14 cellular contexts compared by ENCODE assay signal in the genomic region with DNA sequence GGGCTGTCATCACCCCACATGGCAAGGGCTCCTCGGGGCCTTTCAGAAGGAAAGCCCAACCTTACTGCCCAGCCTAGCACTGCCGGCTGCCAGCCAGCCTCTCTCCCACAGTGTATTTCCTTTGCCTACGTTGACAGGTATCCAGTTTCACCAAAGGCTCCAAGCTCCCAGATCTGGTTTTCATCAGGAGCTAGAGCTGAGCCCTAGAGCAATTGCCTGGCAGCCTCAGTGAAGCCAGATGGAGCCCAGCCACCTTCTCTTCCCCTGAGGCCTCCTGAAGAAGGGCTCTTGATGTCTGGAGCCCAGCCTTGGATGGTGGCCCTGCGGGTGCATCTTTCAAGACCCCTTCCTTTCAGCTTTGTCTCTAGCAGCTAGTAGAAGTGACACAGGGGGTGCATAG. TPM values are rescaled to one million over a fixed set of nuclear protein-coding genes. Genes with fewer than 3 reads are reported as not detected.
DNase-seq lines count a peak whose midpoint lies in the region; ATAC-seq and TF ChIP-seq lines count a peak whose summit lies in the region.
"Had no signal": no experiment of that assay in that cellular context is flagged by ENCODE, and none has a peak within 500 bp of the region (broad histone marks: within the 10 kb centered on the region; RNA-seq: fewer than 3 reads in every experiment).

No MANE protein-coding gene starts in this region.

- intact Hi-C loops in left cardiac atrium (cut with DNase I), result no loop called here
- intact Hi-C loops in sigmoid colon (cut with DNase I), result no loop called here

- peak overlapping the region in 3 of 4 donors; percentile 15 to 71 (median 34) for H3K27ac ChIP-seq in sigmoid colon
- H3K27ac ChIP-seq: WERI-Rb-1 had no signal

- no peaks in the 10 kb centered on the region for H3K36me3 ChIP-seq in sigmoid colon
- H3K36me3 ChIP-seq: WERI-Rb-1 had no signal

- peak; percentile 49 to 63 for ATAC-seq in left cardiac atrium
- ATAC-seq: activated CD8-positive, alpha-beta memory T cell treated with anti-CD3 and anti-CD28 coated beads, Interleukin-2, amount 10 ng/mL, durations not matched to agents 7 days and 5 days; stimulated activated naive CD8-positive, alpha-beta T cell treated with anti-CD3 and anti-CD28 coated beads, Interleukin-15, amount 100 ng/mL, for 72 hours had no signal

- no peak overlapping the region for H3K4me3 ChIP-seq in sigmoid colon
- H3K4me3 ChIP-seq: lung, SK-N-MC had no signal

- no peak for TF ChIP-seq CTCF in sigmoid colon (IDR thresholded peaks at IDR 0.05)

- TF ChIP-seq POLR2A in sigmoid colon (IDR thresholded peaks at IDR 0.05), result no peak

- H3K4me1 ChIP-seq in sigmoid colon, result peaks cover 0 to 30% (median 16%) of the 10 kb centered on the region in 4 donors

- no peaks in the 10 kb centered on the region for H3K9me3 ChIP-seq in sigmoid colon

- peak in 1 of 4 donors; percentile 39 for TF ChIP-seq EP300 in sigmoid colon (IDR thresholded peaks at IDR 0.05)

- WGBS in sigmoid colon, 2 donors, result 84 to 87% methylated on average over 4 of the region's 4 CpGs

- DNase-seq in NCI-H1092 (lab: John Stamatoyannopoulos, UW), result peak; percentile 50
- peak; percentile 14 for DNase-seq in RPMI7951 (ENCODE audit: low read depth)
- no peak for DNase-seq in left cardiac atrium
- peak; percentile 88 for DNase-seq in sigmoid colon
- DNase-seq in NK-92 treated with Interleukin-12 subunit alpha and Interleukin-12 subunit beta, amount 100 ng/mL, for 24 hours (lab: John Stamatoyannopoulos, UW), result no peak
- DNase-seq in NCI-H1436 (lab: John Stamatoyannopoulos, UW), result no peak
- DNase-seq in SW 1271 (lab: John Stamatoyannopoulos, UW), result no peak
- DNase-seq: activated CD8-positive, alpha-beta memory T cell treated with anti-CD3 and anti-CD28 coated beads, Interleukin-2, amount 10 ng/mL, durations not matched to agents 7 days and 5 days; KBM-7; NCI-H1694; stimulated activated naive CD8-positive, alpha-beta T cell treated with anti-CD3 and anti-CD28 coated beads, Interleukin-15, amount 100 ng/mL, for 72 hours; WERI-Rb-1 had no signal

- H3K27me3 ChIP-seq in sigmoid colon, result no peaks in the 10 kb centered on the region

RNA-seq across cellular contexts. Expression of gene CRABP1, which starts 20.3 kb away (rescaled TPM):
- total RNA-seq in RPMI7951 (2014; rRNA removed; shearing (Covaris generic)), result 0.29 TPM in 1 of 2 replicates, not detected in the other
- not detected for total RNA-seq in left cardiac atrium
- 1 to 10 TPM; 2.1 to 8.2 (median 5.3) TPM for total RNA-seq in sigmoid colon
- 1 to 10 TPM in 1 of 3 donors, not detected in 2; 3.3 TPM for polyA plus RNA-seq in sigmoid colon
- total RNA-seq: activated CD8-positive, alpha-beta memory T cell treated with anti-CD3 and anti-CD28 coated beads, Interleukin-2, amount 10 ng/mL, durations not matched to agents 7 days and 5 days had no signal
- polyA plus RNA-seq: lung had no signal

Comparison
In these comparisons a context has a peak if more than half of its experiments do, and no peak if none do; other contexts are left out.
1. DNase-seq: peak in NCI-H1092 (single experiment), RPMI7951 (single experiment) and sigmoid colon (single experiment); none in left cardiac atrium (single experiment), NK-92 treated with Interleukin-12 subunit alpha and Interleukin-12 subunit beta, amount 100 ng/mL, for 24 hours (single experiment), NCI-H1436 (single experiment) and SW 1271 (0 of 2).